In genomic region chr1:176536588-176536987, GRCh38 we compare ENCODE assay signal across 30 cellular contexts.
DNase-seq lines count a peak whose midpoint lies in the region; ATAC-seq, FAIRE-seq and TF ChIP-seq lines count a peak whose summit lies in the region.
"Had no signal": no experiment of that assay in that cellular context is flagged by ENCODE, and none has a peak within 500 bp of the region (broad histone marks: within the 10 kb centered on the region; RNA-seq: fewer than 3 reads in every experiment).

No MANE protein-coding gene starts in this region.

- no peak overlapping the region for H2BK5ac ChIP-seq in trophoblast cell (ENCODE audit: low read depth, low read length, poor library complexity)

- CTCF ChIA-PET in HepG2 (lab: Yijun Ruan, JAX; ENCODE audit: low intra/inter-chr PET ratio, low total read pairs) = no interaction called here

- no peak overlapping the region for H2AK5ac ChIP-seq in trophoblast cell (ENCODE audit: low read length)

- POLR2A ChIA-PET in HepG2 (lab: Yijun Ruan, JAX) = no interaction called here

- in situ Hi-C loops in HepG2 (cut with HindIII; ENCODE audit: extremely low pct_ligation_motif_present, low pct_unique_long_range_greater_than_20kb) = no loop called here

- no peaks in the 10 kb centered on the region for H3K27me3 ChIP-seq in liver (ENCODE audit: control insufficient read depth in 4 of 4, insufficient read depth in 4 of 4, low read length in 3 of 4)
- H3K27me3 ChIP-seq in HepG2 (ENCODE audit: control insufficient read depth in 1 of 2, insufficient read depth in 2 of 2, low read length in 2 of 2) = no peaks in the 10 kb centered on the region
- no peaks in the 10 kb centered on the region for H3K27me3 ChIP-seq in trophoblast cell (ENCODE audit: insufficient read depth, low read length)
- H3K27me3 ChIP-seq: BE2C; BLaER1; BLaER1 treated with 17β-estradiol and CSF1 and Interleukin-3, amounts not matched to agents 10 nM and 100 nM had no signal

- no TSS peak for BruUV-seq in HepG2 (replicated peaks; lab: Mats Ljungman, UMichigan)

- no peak for FAIRE-seq in HepG2 (lab: Jason Lieb, UNC)
- FAIRE-seq: A204.1, A549 had no signal

- H3K4me3 ChIP-seq in liver (ENCODE audit: low read depth in 1 of 3, low read length in 3 of 3) (no peak overlapping the region), HepG2 (replicated peaks in 1 of 3; ENCODE audit: insufficient read depth in 1 of 3, low read depth in 2 of 3, low read length in 3 of 3) (no peak overlapping the region), trophoblast cell (ENCODE audit: low read depth, low read length) (no peak overlapping the region)
- H3K4me3 ChIP-seq: A549; BLaER1; BLaER1 treated with 17β-estradiol and CSF1 and Interleukin-3, amounts not matched to agents 10 nM and 100 nM had no signal

- no peak overlapping the region for H4K8ac ChIP-seq in trophoblast cell (ENCODE audit: low read depth, low read length)

- H3K36me3 ChIP-seq in liver (ENCODE audit: control insufficient read depth in 4 of 4, insufficient read depth in 3 of 4, low read depth in 1 of 4, low read length in 3 of 4) (no peaks in the 10 kb centered on the region), HepG2 (replicated peaks in 1 of 2; ENCODE audit: control insufficient read depth in 1 of 2, insufficient read depth in 2 of 2, low read length in 2 of 2) (no peaks in the 10 kb centered on the region), trophoblast cell (ENCODE audit: control insufficient read depth in 1 of 2, insufficient read depth in 2 of 2, low read length in 2 of 2) (no peaks in the 10 kb centered on the region)
- H3K36me3 ChIP-seq: BE2C; BLaER1; BLaER1 treated with 17β-estradiol and CSF1 and Interleukin-3, amounts not matched to agents 10 nM and 100 nM had no signal

- H3K14ac ChIP-seq in trophoblast cell (ENCODE audit: low read length) = no peak overlapping the region

- peaks cover 0 to 12% (median 8%) of the 10 kb centered on the region in 4 donors for H3K4me1 ChIP-seq in liver (ENCODE audit: control insufficient read depth in 4 of 4, insufficient read depth in 4 of 4, low read length in 3 of 4)
- H3K4me1 ChIP-seq in HepG2 (ENCODE audit: insufficient read depth, low read length) = peaks cover under 1% of the 10 kb centered on the region; the same call in 1 of the 2 replicates
- H3K4me1 ChIP-seq in trophoblast cell (ENCODE audit: control insufficient read depth in 1 of 2, insufficient read depth in 2 of 2, low read length in 2 of 2) = peaks cover 0 to 6% of the 10 kb centered on the region in 2 experiments
- H3K4me1 ChIP-seq: A549, BE2C, BLaER1 had no signal

- no peak for TF ChIP-seq EP300 in HepG2 (IDR thresholded peaks at IDR 0.05; ENCODE audit: low read depth in 2 of 2, low read length in 2 of 2)
- TF ChIP-seq EP300 in HepG2 (CRISPR knock-in tag; IDR thresholded peaks at IDR 0.05; ENCODE audit: borderline replicate concordance) = no peak

- no peak for DNase-seq in HepG2 (ENCODE audit: low spot score)
- no peak for DNase-seq in trophoblast cell
- DNase-seq: 8988T; ACHN; AML-193; BE2C; C1 segment of cervical spinal cord; Caco-2; Calu3; CD4-positive, alpha-beta memory T cell; CD4-positive, alpha-beta T cell; CD4-positive, CD25-positive, alpha-beta regulatory T cell; CD8-positive, alpha-beta memory T cell; CD8-positive, alpha-beta T cell; COR-L47; DMS 273 treated with DMSO at 0.1 percent for 48 hours; DMS153; DMS53; DMS79; DMS79 treated with DMSO at 0.1 percent for 48 hours; DND-41; EL had no signal

- intact Hi-C loops in HepG2 (cut with micrococcal nuclease; ENCODE audit: unreplicated experiment) = no loop called here

- no peak overlapping the region for H4K12ac ChIP-seq in trophoblast cell (ENCODE audit: low read depth, low read length)

- H3K4ac ChIP-seq in trophoblast cell (ENCODE audit: low read depth, low read length) = no peak overlapping the region

- WGBS in liver = 79% methylated on average over 2 of the region's 2 CpGs
- 4% methylated on average over 2 of the region's 2 CpGs for WGBS in HepG2 (ENCODE audit: low lambda C conversion rate)
- no CpG with 5 or more reads among the region's 2 CpGs for WGBS in trophoblast cell (ENCODE audit: extremely low coverage, insufficient coverage, insufficient read length)

- ATAC-seq in HepG2 = no peak
- ATAC-seq in HG02938 (IDR thresholded peaks at IDR 0.05; ENCODE audit: unreplicated experiment) = no peak
- ATAC-seq: A549; CD8-positive, alpha-beta T cell had no signal

- no peaks in the 10 kb centered on the region for H3K79me1 ChIP-seq in trophoblast cell (ENCODE audit: low read length)

- no peak overlapping the region for H4K91ac ChIP-seq in trophoblast cell (ENCODE audit: low read depth, low read length)

- no peaks in the 10 kb centered on the region for H4K20me1 ChIP-seq in HepG2 (ENCODE audit: insufficient read depth, low read length)
- H4K20me1 ChIP-seq: BLaER1; BLaER1 treated with 17β-estradiol and CSF1 and Interleukin-3, amounts not matched to agents 10 nM and 100 nM had no signal

- H3K27ac ChIP-seq in liver (ENCODE audit: low read depth in 1 of 2, low read length in 2 of 2) (no peak overlapping the region), HepG2 (ENCODE audit: extremely low read length, insufficient read depth, low read length) (no peak overlapping the region), trophoblast cell (ENCODE audit: low read depth, low read length) (no peak overlapping the region)
- H3K27ac ChIP-seq: 22Rv1; A549; BLaER1; BLaER1 treated with 17β-estradiol and CSF1 and Interleukin-3, amounts not matched to agents 10 nM and 100 nM; C4-2B had no signal

- no peak overlapping the region for H3K4me2 ChIP-seq in HepG2 (ENCODE audit: low read depth, low read length)
- no peak overlapping the region for H3K4me2 ChIP-seq in trophoblast cell (ENCODE audit: low read length)
- H3K4me2 ChIP-seq: A549; BLaER1; BLaER1 treated with 17β-estradiol and CSF1 and Interleukin-3, amounts not matched to agents 10 nM and 100 nM had no signal

- no peak overlapping the region for H3K18ac ChIP-seq in trophoblast cell (ENCODE audit: low read length)

- no peak overlapping the region for H2BK120ac ChIP-seq in trophoblast cell (ENCODE audit: insufficient read depth, low read length, poor library complexity)

- no peak for TF ChIP-seq POLR2A in HepG2 (IDR thresholded peaks at IDR 0.05; ENCODE audit: insufficient read depth in 1 of 2, low read depth in 2 of 2, low read length in 2 of 2)

- H3K9ac ChIP-seq in liver (ENCODE audit: low read depth in 1 of 2, low read length in 2 of 2) (no peak overlapping the region), HepG2 (ENCODE audit: insufficient read depth, low read depth, low read length) (no peak overlapping the region), trophoblast cell (ENCODE audit: low read length) (peak overlapping the region; percentile 49)
- H3K9ac ChIP-seq: BLaER1; BLaER1 treated with 17β-estradiol and CSF1 and Interleukin-3, amounts not matched to agents 10 nM and 100 nM had no signal

- TF ChIP-seq CTCF in liver (IDR thresholded peaks at IDR 0.05; ENCODE audit: low read depth, low read length, missing input control) = no peak
- no peak for TF ChIP-seq CTCF in HepG2 (CRISPR knock-in tag; IDR thresholded peaks at IDR 0.05)

- TF ChIP-seq RAD21 in liver (IDR thresholded peaks at IDR 0.05) = no peak
- no peak for TF ChIP-seq RAD21 in HepG2 (CRISPR knock-in tag; IDR thresholded peaks at IDR 0.05)

- no peak overlapping the region for H2BK12ac ChIP-seq in trophoblast cell (ENCODE audit: low read length)

- H3K79me2 ChIP-seq in HepG2 (ENCODE audit: insufficient read depth, low read length) = no peaks in the 10 kb centered on the region
- no peaks in the 10 kb centered on the region for H3K79me2 ChIP-seq in trophoblast cell (ENCODE audit: control insufficient read depth, insufficient read depth, low read length, poor library complexity)

- H2AFZ ChIP-seq in HepG2 (ENCODE audit: low read length) (no peak overlapping the region), trophoblast cell (ENCODE audit: insufficient read depth, low read length, poor library complexity) (no peak overlapping the region)

- no peak overlapping the region for H3K23ac ChIP-seq in trophoblast cell (ENCODE audit: low read length)

- H3K9me3 ChIP-seq in liver (ENCODE audit: control insufficient read depth in 4 of 4, low read length in 3 of 4) = peaks cover 0 to 13% (median 2%) of the 10 kb centered on the region in 4 donors
- no peaks in the 10 kb centered on the region for H3K9me3 ChIP-seq in HepG2 (ENCODE audit: low read length)
- no peaks in the 10 kb centered on the region for H3K9me3 ChIP-seq in trophoblast cell (ENCODE audit: insufficient read depth, low read depth, low read length)
- H3K9me3 ChIP-seq: A549, BE2C, BLaER1, Caco-2 had no signal

TF ChIP-seq in liver, 16 proteins besides CTCF, POLR2A, EP300 and RAD21:
- TF ChIP-seq SP1 (IDR thresholded peaks at IDR 0.05) (peak; percentile 18), RXRA (IDR thresholded peaks at IDR 0.05) (no peak), FOXA1 (IDR thresholded peaks at IDR 0.05) (no peak), HNF4A (conservative IDR thresholded peaks at IDR 0.05) (peak; percentile 68 to 90), HNF4G (IDR thresholded peaks at IDR 0.05) (peak; percentile 12), EGR1 (IDR thresholded peaks at IDR 0.05; ENCODE audit: low read depth in 2 of 2) (no peak), JUND (IDR thresholded peaks at IDR 0.05) (no peak)

TF ChIP-seq in HepG2, 621 proteins besides CTCF, POLR2A, EP300 and RAD21:
- no peak for TF ChIP-seq MTA3 (CRISPR knock-in tag; IDR thresholded peaks at IDR 0.05)
- TF ChIP-seq ZNF563 (CRISPR knock-in tag; IDR thresholded peaks at IDR 0.05) = no peak
- TF ChIP-seq ZBTB25 (CRISPR knock-in tag; IDR thresholded peaks at IDR 0.05) = no peak
TF ChIP-seq in HepG2: peak in this region for 0.
